ENCODE assay signal across 10 cellular contexts in genomic region chr14:76430017-76430416, GRCh38. TPM values are rescaled to one million over a fixed set of nuclear protein-coding genes. Genes with fewer than 3 reads are reported as not detected.
"Had no signal": no experiment of that assay in that cellular context is flagged by ENCODE, and none has a peak within 500 bp of the region (broad histone marks: within the 10 kb centered on the region; RNA-seq: fewer than 3 reads in every experiment).

No MANE protein-coding gene starts in this region.

- H3K9ac ChIP-seq: GM23248 had no signal

- DNase-seq: GM23248, GOT3, H7, HFFc6, IMR-90, KG1 had no signal

- H3K36me3 ChIP-seq: HAP-1 had no signal

- ATAC-seq: HCT116, K562 had no signal

- H3K4me3 ChIP-seq: GM23248, HAP-1, K562 had no signal

- H3K9me3 ChIP-seq: HAP-1 had no signal

- H3K27ac ChIP-seq: GM23248 had no signal

- H3K4me1 ChIP-seq: HAP-1 had no signal

RNA-seq across cellular contexts. Expression of gene ESRRB, which starts 54.1 kb away (rescaled TPM):
- total RNA-seq: GM23248, HFFc6, HT-29, IMR-90 had no signal
